In the genomic region with DNA sequence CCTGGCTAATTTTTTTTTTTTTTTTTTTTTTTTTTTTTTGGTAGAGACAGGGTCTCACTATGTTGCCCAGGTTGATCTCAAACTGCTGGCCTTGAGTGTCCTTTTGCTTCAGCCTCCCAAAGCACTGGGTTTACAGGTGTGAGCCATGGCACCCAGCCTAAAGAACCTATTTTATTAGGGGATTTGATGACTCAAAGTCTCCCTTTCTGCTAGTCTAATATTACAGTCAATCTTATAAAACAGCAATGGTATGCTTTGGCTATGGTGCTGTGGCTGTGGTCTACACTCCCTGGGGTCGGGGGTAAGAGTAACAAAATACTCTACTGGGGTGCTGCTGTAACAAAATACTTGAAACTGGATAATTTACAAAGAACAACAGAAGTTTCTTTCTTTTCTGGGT, we compare ENCODE assay signal across 31 cellular contexts. TPM values are rescaled to one million over a fixed set of nuclear protein-coding genes. Genes with fewer than 3 reads are reported as not detected.
"Had no signal": no experiment of that assay in that cellular context is flagged by ENCODE, and none has a peak within 500 bp of the region (broad histone marks: within the 10 kb centered on the region; RNA-seq: fewer than 3 reads in every experiment).

No MANE protein-coding gene starts in this region.

- H3K9me3 ChIP-seq: left lung, neutrophil, ovary, suprapubic skin, thoracic aorta, tibial artery, upper lobe of right lung had no signal

- H3K27ac ChIP-seq: left lung, neural progenitor cell, neutrophil, ovary, spleen, suprapubic skin, thoracic aorta, tibial artery, upper lobe of right lung had no signal

- H3K4me3 ChIP-seq: left lung, lung, neural progenitor cell, ovary, spleen, suprapubic skin, thoracic aorta, tibial artery, upper lobe of right lung had no signal

- H2AFZ ChIP-seq: neural progenitor cell had no signal

- H3K4me2 ChIP-seq: neural progenitor cell had no signal

- H3K4me1 ChIP-seq: left lung, neural progenitor cell, suprapubic skin, tibial artery, upper lobe of right lung had no signal

- H3K9ac ChIP-seq: neural progenitor cell had no signal

- H3K27me3 ChIP-seq: left lung, neural progenitor cell, neutrophil, ovary, spleen, suprapubic skin, tibial artery, upper lobe of right lung had no signal

- DNase-seq: hypothalamus; immature natural killer cell; kidney; left colon; left lung; mesendoderm; naive B cell; natural killer cell; nephron progenitor cell; occipital lobe; ovary; retina; right cardiac atrium; small intestine; spleen; stimulated activated CD4-positive, alpha-beta T cell treated with anti-CD3 and anti-CD28 coated beads, Interleukin-4, amount 100 ng/mL, for 24 hours; stimulated activated naive CD4-positive, alpha-beta T cell; tibial artery; upper lobe of right lung had no signal

- ATAC-seq: left colon; left lung; natural killer cell; right cardiac atrium; sciatic nerve; stimulated activated effector memory CD8-positive, alpha-beta T cell treated with anti-CD3 and anti-CD28 coated beads, Interleukin-12 subunit alpha, Interleukin-12 subunit beta, amount 100 ng/mL, for 72 hours; upper lobe of right lung had no signal

- H3K36me3 ChIP-seq: neural progenitor cell, neutrophil, ovary had no signal

RNA-seq across cellular contexts. Expression of a gene that starts 47.8 kb away (rescaled TPM):
- total RNA-seq: kidney, left colon, left lung, lower leg skin, lung, mesothelial cell of epicardium, mononuclear cell, natural killer cell, occipital lobe, ovary, progenitor cell of endocrine pancreas, right cardiac atrium, sciatic nerve, subcutaneous adipose tissue, suprapubic skin, thoracic aorta, upper lobe of right lung had no signal
- polyA plus RNA-seq: immature natural killer cell, lung, ovary, right cardiac atrium, small intestine had no signal
